22 cellular contexts compared by ENCODE assay signal in genomic region chr11:1825785-1826451, GRCh38. TPM values are rescaled to one million over a fixed set of nuclear protein-coding genes. Genes with fewer than 3 reads are reported as not detected.
DNase-seq lines count a peak whose midpoint lies in the region; ATAC-seq and TF ChIP-seq lines count a peak whose summit lies in the region.
"Had no signal": no experiment of that assay in that cellular context is flagged by ENCODE, and none has a peak within 500 bp of the region (broad histone marks: within the 10 kb centered on the region; RNA-seq: fewer than 3 reads in every experiment).

No MANE protein-coding gene starts in this region.

- peaks cover 46% of the 10 kb centered on the region for H3K4me1 Mint-ChIP-seq in Calu3 (ENCODE audit: low read depth, unreplicated experiment)
- H3K4me1 Mint-ChIP-seq: activated naive CD8-positive, alpha-beta T cell treated with anti-CD3 and anti-CD28 coated beads, Interleukin-2, amount 50 U/mL, for 24 hours had no signal

- intact Hi-C loops in Calu3 (cut with micrococcal nuclease; ENCODE audit: unreplicated experiment), result no loop called here
- intact Hi-C loops in gastrocnemius medialis (cut with DNase I; ENCODE audit: low total_unique reads), result no loop called here

- H3K27ac Mint-ChIP-seq in Calu3 (ENCODE audit: unreplicated experiment), result peak overlapping the region; percentile 93
- H3K27ac Mint-ChIP-seq: activated naive CD8-positive, alpha-beta T cell treated with anti-CD3 and anti-CD28 coated beads, Interleukin-2, amount 50 U/mL, for 24 hours; CD4-positive, alpha-beta T cell; stimulated activated memory B cell treated with anti-CD40 and anti-IgM and Interleukin-4, amounts not matched to agents 10 μg/mL and 1 μg/mL and 100 μg/mL, for 72 hours had no signal

- H3K27ac ChIP-seq in SJCRH30, result peak overlapping the region; percentile 98
- H3K27ac ChIP-seq in gastrocnemius medialis, result no peak overlapping the region
- no peak overlapping the region for H3K27ac ChIP-seq in substantia nigra (ENCODE audit: low read depth, low read length, poor library complexity, severe bottlenecking)
- H3K27ac ChIP-seq: thyroid gland had no signal

- no peak overlapping the region for H3K4me3 ChIP-seq in SJCRH30
- no peak overlapping the region for H3K4me3 ChIP-seq in skeletal muscle satellite cell (ENCODE audit: low read length)
- no peak overlapping the region for H3K4me3 ChIP-seq in gastrocnemius medialis
- H3K4me3 ChIP-seq: heart right ventricle, thyroid gland had no signal

- no peak for TF ChIP-seq POLR2A in gastrocnemius medialis (IDR thresholded peaks at IDR 0.05)

- in situ Hi-C loops in gastrocnemius medialis (cut with MboI; ENCODE audit: low sequenced_read_pairs in 4 of 4), result loop anchor here in 2 of 4 donors (5.0 to 10.0 kb wide), 2 partner anchors 129 to 131 kb away; partner anchors contain the start of gene KRTAP5-6 (in 2 of the 2)

- peak overlapping the region; percentile 83 for H3K4me2 ChIP-seq in skeletal muscle satellite cell (ENCODE audit: low read length)

- H3K27me3 Mint-ChIP-seq in Calu3 (ENCODE audit: unreplicated experiment), result no peaks in the 10 kb centered on the region
- H3K27me3 Mint-ChIP-seq: CD4-positive, alpha-beta T cell had no signal

- TF ChIP-seq CTCF in Calu3 (IDR thresholded peaks at IDR 0.05; ENCODE audit: unreplicated experiment), result no peak
- TF ChIP-seq CTCF in gastrocnemius medialis (IDR thresholded peaks at IDR 0.05 in 4 of 5, conservative IDR thresholded peaks at IDR 0.05 in 1 of 5), result no peak

- CTCF ChIA-PET in Calu3 (lab: Charles Lee), result no interaction called here

- H3K27me3 ChIP-seq in SJCRH30, result no peaks in the 10 kb centered on the region
- H3K27me3 ChIP-seq in skeletal muscle satellite cell (ENCODE audit: control insufficient read depth, insufficient read depth, low read length), result no peaks in the 10 kb centered on the region
- no peaks in the 10 kb centered on the region for H3K27me3 ChIP-seq in gastrocnemius medialis
- H3K27me3 ChIP-seq: thyroid gland had no signal

- DNase-seq in Calu3 (no peak), SJCRH30 (no peak), islet precursor cell (peak; percentile 49), gastrocnemius medialis (no peak), substantia nigra (lab: John Stamatoyannopoulos, UW) (no peak), NCI-H146 treated with DMSO at 0.1 percent for 48 hours (lab: John Stamatoyannopoulos, UW; ENCODE audit: unreplicated experiment) (no peak), retina (no peak)
- DNase-seq: activated effector memory CD4-positive, alpha-beta T cell treated with Interleukin-2 at 50 U/mL for 16 hours; activated naive CD8-positive, alpha-beta T cell treated with anti-CD3 and anti-CD28 coated beads, Interleukin-2, amount 50 U/mL, for 24 hours; CD4-positive, alpha-beta T cell; dermis blood vessel endothelial cell; DMS79 treated with DMSO at 0.1 percent for 48 hours; stimulated activated CD4-positive, alpha-beta T cell treated with anti-CD3 and anti-CD28 coated beads, Interleukin-1b, Interleukin-23, amount 100 ng/mL, for 48 hours; thyroid gland had no signal

- no peak overlapping the region for H3K4me3 Mint-ChIP-seq in Calu3 (ENCODE audit: low read depth, unreplicated experiment)
- H3K4me3 Mint-ChIP-seq: activated naive CD8-positive, alpha-beta T cell treated with anti-CD3 and anti-CD28 coated beads, Interleukin-2, amount 50 U/mL, for 24 hours; CD4-positive, alpha-beta T cell; stimulated activated memory B cell treated with anti-CD40 and anti-IgM and Interleukin-4, amounts not matched to agents 10 μg/mL and 1 μg/mL and 100 μg/mL, for 72 hours had no signal

- H3K9ac ChIP-seq in skeletal muscle satellite cell (ENCODE audit: low read depth, low read length), result peak overlapping the region; percentile 68

- ATAC-seq in gastrocnemius medialis, result no peak
- ATAC-seq: Right ventricle myocardium inferior had no signal

- H3K9me3 Mint-ChIP-seq in Calu3 (ENCODE audit: low read depth, unreplicated experiment), result no peaks in the 10 kb centered on the region
- H3K9me3 Mint-ChIP-seq: activated naive CD8-positive, alpha-beta T cell treated with anti-CD3 and anti-CD28 coated beads, Interleukin-2, amount 50 U/mL, for 24 hours; CD4-positive, alpha-beta T cell had no signal

- BruUV-seq in Calu3 (replicated peaks; lab: Mats Ljungman, UMichigan), result no TSS peak

- H3K4me1 ChIP-seq in SJCRH30 (peaks cover 51% of the 10 kb centered on the region), skeletal muscle satellite cell (ENCODE audit: control insufficient read depth, insufficient read depth, low read length) (peaks cover 56% of the 10 kb centered on the region), gastrocnemius medialis (no peaks in the 10 kb centered on the region)

- H3K9me3 ChIP-seq in SJCRH30 (replicated peaks) (peaks cover 5% of the 10 kb centered on the region; the same call in 1 of the 2 replicates), skeletal muscle satellite cell (replicated peaks; ENCODE audit: low read length) (no peaks in the 10 kb centered on the region), gastrocnemius medialis (no peaks in the 10 kb centered on the region)
- H3K9me3 ChIP-seq: heart right ventricle, thyroid gland had no signal

- peaks cover 31% of the 10 kb centered on the region for H3K36me3 Mint-ChIP-seq in Calu3 (ENCODE audit: insufficient read depth, unreplicated experiment)
- H3K36me3 Mint-ChIP-seq: stimulated activated memory B cell treated with anti-CD40 and anti-IgM and Interleukin-4, amounts not matched to agents 10 μg/mL and 1 μg/mL and 100 μg/mL, for 72 hours had no signal

- H3K36me3 ChIP-seq in SJCRH30 (no peaks in the 10 kb centered on the region), skeletal muscle satellite cell (ENCODE audit: insufficient read depth, low read length) (no peaks in the 10 kb centered on the region), gastrocnemius medialis (no peaks in the 10 kb centered on the region)
- H3K36me3 ChIP-seq: heart right ventricle, thyroid gland had no signal

RNA-seq across cellular contexts. Expression of gene SYT8, which starts 8.9 kb away (rescaled TPM):
- total RNA-seq in Calu3 (2022), result 5.8 and 7.1 TPM in 2 replicates
- total RNA-seq in SJCRH30 (2014; rRNA removed; shearing (Covaris generic)), result 1.7 and 2.7 TPM in 2 replicates
- total RNA-seq in skeletal muscle satellite cell (2012; rRNA removed), result under 0.01 TPM in 1 of 2 replicates, not detected in the other
- total RNA-seq in gastrocnemius medialis, result not detected
- total RNA-seq: CD4-positive, alpha-beta T cell; dermis blood vessel endothelial cell; heart right ventricle; omental fat pad; Right ventricle myocardium inferior; T-helper 1 cell treated with Interleukin-12 subunit alpha and Interleukin-12 subunit beta and Interleukin-4 antibody, amounts not matched to agents 30 ng/mL and 1 ng/mL, for 36 hours; thyroid gland had no signal

RNA-seq across cellular contexts. Expression of gene TNNI2, which starts 12.9 kb away (rescaled TPM):
- total RNA-seq in Calu3 (2022) (1.3 and 1.4 TPM in 2 replicates), gastrocnemius medialis (1,000 to 10,000 TPM; 1,499 to 3,728 (median 2,254) TPM)
- 20.2 and 20.5 TPM in 2 replicates for total RNA-seq in SJCRH30 (2014; rRNA removed; shearing (Covaris generic))
- total RNA-seq in skeletal muscle satellite cell (2012; rRNA removed), result 0.87 TPM in 1 of 2 replicates, not detected in the other
- total RNA-seq: dermis blood vessel endothelial cell; left lobe of liver; sciatic nerve; T-helper 1 cell treated with Interleukin-12 subunit alpha and Interleukin-12 subunit beta and Interleukin-4 antibody, amounts not matched to agents 30 ng/mL and 1 ng/mL, for 36 hours; thyroid gland had no signal

RNA-seq across cellular contexts. Expression of gene LSP1, which starts 27.0 kb away (rescaled TPM):
- not detected in 2 replicates for total RNA-seq in Calu3 (2022)
- 15.0 and 15.4 TPM in 2 replicates for total RNA-seq in SJCRH30 (2014; rRNA removed; shearing (Covaris generic))
- 56.3 and 63.6 TPM in 2 replicates for total RNA-seq in skeletal muscle satellite cell (2012; rRNA removed)
- 10 to 100 TPM in 1 of 4 donors, 1 to 10 TPM in 3; 3.0 to 13.5 (median 5.5) TPM for total RNA-seq in gastrocnemius medialis
- total RNA-seq: dermis blood vessel endothelial cell had no signal

Comparison
In these comparisons a context has a peak if more than half of its experiments do, and no peak if none do; other contexts are left out.
1. RNA of gene TNNI2, which starts 12.9 kb away (total RNA-seq): 1,499 to 3,728 TPM in gastrocnemius medialis; 20.2 to 20.5 TPM in SJCRH30 and 1.3 to 1.4 TPM in Calu3; every median in the first group is over 10 times any median in the second.